Comparison of ENCODE assay signal across 28 cellular contexts in the genomic region with DNA sequence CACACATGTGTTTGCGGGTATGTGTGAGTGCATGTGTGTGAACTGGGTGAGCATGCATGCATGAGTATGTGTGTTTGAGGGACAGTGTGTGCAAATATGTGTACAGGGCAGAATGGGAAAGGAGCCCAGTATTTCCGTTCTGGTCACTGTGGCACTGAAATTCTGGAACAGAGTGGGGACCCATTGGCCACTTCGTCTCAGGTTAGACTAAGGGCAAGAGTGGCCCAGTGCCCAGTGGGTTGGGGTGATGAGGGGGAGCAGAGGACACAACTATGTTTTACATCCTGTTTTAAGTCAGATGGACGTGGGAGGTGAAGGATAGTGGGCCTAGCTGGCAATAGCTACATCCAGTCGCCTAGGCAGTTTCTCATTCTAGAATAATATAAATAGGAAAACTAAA.
"Had no signal": no experiment of that assay in that cellular context is flagged by ENCODE, and none has a peak within 500 bp of the region (broad histone marks: within the 10 kb centered on the region; RNA-seq: fewer than 3 reads in every experiment).

No MANE protein-coding gene starts in this region.

- H3K4me1 ChIP-seq: neural progenitor cell, parathyroid adenoma, psoas muscle, right lobe of liver, tibial nerve, uterus had no signal

- H3K27ac Mint-ChIP-seq: immature natural killer cell; mesothelial cell of epicardium; naive B cell; natural killer cell; nephron progenitor cell; neural progenitor cell; stimulated activated memory B cell treated with anti-CD40 and anti-IgM and Interleukin-4, amounts not matched to agents 10 μg/mL and 1 μg/mL and 100 μg/mL, for 72 hours; stimulated activated naive CD8-positive, alpha-beta T cell treated with anti-CD3 and anti-CD28 coated beads, Interleukin-15, amount 100 ng/mL, for 72 hours; type B pancreatic cell had no signal

- H3K4me1 Mint-ChIP-seq: immature natural killer cell; naive B cell; natural killer cell; stimulated activated memory B cell treated with anti-CD40 and anti-IgM and Interleukin-4, amounts not matched to agents 10 μg/mL and 1 μg/mL and 100 μg/mL, for 72 hours; stimulated activated naive CD8-positive, alpha-beta T cell treated with anti-CD3 and anti-CD28 coated beads, Interleukin-15, amount 100 ng/mL, for 72 hours had no signal

- H2AFZ ChIP-seq: neural progenitor cell, parathyroid adenoma had no signal

- H3K4me3 Mint-ChIP-seq: immature natural killer cell; mesothelial cell of epicardium; naive B cell; natural killer cell; nephron progenitor cell; neural progenitor cell; stimulated activated memory B cell treated with anti-CD40 and anti-IgM and Interleukin-4, amounts not matched to agents 10 μg/mL and 1 μg/mL and 100 μg/mL, for 72 hours; stimulated activated naive CD8-positive, alpha-beta T cell treated with anti-CD3 and anti-CD28 coated beads, Interleukin-15, amount 100 ng/mL, for 72 hours; type B pancreatic cell had no signal

- H3K36me3 ChIP-seq: left ventricle myocardium inferior, neural progenitor cell, neutrophil, right lobe of liver, tibial nerve, uterus had no signal

- H3K27ac ChIP-seq: left ventricle myocardium inferior, neural progenitor cell, neutrophil, parathyroid adenoma, psoas muscle, right lobe of liver, tibial nerve, uterus had no signal

- H3K9ac ChIP-seq: neural progenitor cell, parathyroid adenoma had no signal

- DNase-seq: hypothalamus; immature natural killer cell; left ventricle myocardium inferior; mesendoderm; naive B cell; natural killer cell; nephron progenitor cell; occipital lobe; psoas muscle; right lobe of liver; stimulated activated CD4-positive, alpha-beta T cell treated with anti-CD3 and anti-CD28 coated beads, Interleukin-1b, Interleukin-23, amount 100 ng/mL, for 48 hours; stimulated activated CD4-positive, alpha-beta T cell treated with anti-CD3 and anti-CD28 coated beads, Interleukin-2, amount 100 ng/mL, for 48 hours; stimulated activated CD4-positive, alpha-beta T cell treated with anti-CD3 and anti-CD28 coated beads, Interleukin-4, amount 100 ng/mL, for 4 hours; stimulated activated CD8-positive, alpha-beta memory T cell treated with anti-CD3 and anti-CD28 coated beads, Interleukin-4, amount 100 ng/mL, for 48 hours; stimulated activated naive CD4-positive, alpha-beta T cell treated with Interleukin-2 at 50 U/mL for 16 hours; stimulated activated naive CD8-positive, alpha-beta T cell treated with anti-CD3 and anti-CD28 coated beads, Interleukin-15, amount 100 ng/mL, for 72 hours; substantia nigra; uterus had no signal

- H3K27me3 Mint-ChIP-seq: stimulated activated memory B cell treated with anti-CD40 and anti-IgM and Interleukin-4, amounts not matched to agents 10 μg/mL and 1 μg/mL and 100 μg/mL, for 72 hours; stimulated activated naive CD8-positive, alpha-beta T cell treated with anti-CD3 and anti-CD28 coated beads, Interleukin-15, amount 100 ng/mL, for 72 hours; type B pancreatic cell had no signal

- H3K4me2 ChIP-seq: neural progenitor cell, smooth muscle cell had no signal

- H3K36me3 Mint-ChIP-seq: immature natural killer cell; mesothelial cell of epicardium; naive B cell; natural killer cell; neural progenitor cell; stimulated activated memory B cell treated with anti-CD40 and anti-IgM and Interleukin-4, amounts not matched to agents 10 μg/mL and 1 μg/mL and 100 μg/mL, for 72 hours; type B pancreatic cell had no signal

- FAIRE-seq: islet of Langerhans had no signal

- H3K9me3 Mint-ChIP-seq: mesothelial cell of epicardium; nephron progenitor cell; neural progenitor cell; stimulated activated memory B cell treated with anti-CD40 and anti-IgM and Interleukin-4, amounts not matched to agents 10 μg/mL and 1 μg/mL and 100 μg/mL, for 72 hours had no signal

- H3K9me3 ChIP-seq: left ventricle myocardium inferior, neutrophil, psoas muscle, right lobe of liver, tibial nerve, uterus had no signal

- H3K4me3 ChIP-seq: left ventricle myocardium inferior, lung, neural progenitor cell, psoas muscle, right lobe of liver, smooth muscle cell, tibial nerve, uterus had no signal

- ATAC-seq: natural killer cell; psoas muscle; right lobe of liver; stimulated activated memory B cell treated with anti-CD40 and anti-IgM and Interleukin-4, amounts not matched to agents 10 μg/mL and 1 μg/mL and 100 μg/mL, for 72 hours; stimulated activated naive CD8-positive, alpha-beta T cell treated with anti-CD3 and anti-CD28 coated beads, Interleukin-15, amount 100 ng/mL, for 72 hours had no signal

- H3K27me3 ChIP-seq: neural progenitor cell, neutrophil, right lobe of liver, tibial nerve, uterus had no signal

- H3K79me2 ChIP-seq: parathyroid adenoma had no signal
